Comparison of ENCODE assay signal across 22 cellular contexts in genomic region chr10:114406455-114406854, GRCh38. TPM values are rescaled to one million over a fixed set of nuclear protein-coding genes. Genes with fewer than 3 reads are reported as not detected.
DNase-seq lines count a peak whose midpoint lies in the region; ATAC-seq, FAIRE-seq and TF ChIP-seq lines count a peak whose summit lies in the region.
"Had no signal": no experiment of that assay in that cellular context is flagged by ENCODE, and none has a peak within 500 bp of the region (broad histone marks: within the 10 kb centered on the region; RNA-seq: fewer than 3 reads in every experiment).

No MANE protein-coding gene starts in this region.

- H3K36me3 ChIP-seq in K562 (ENCODE audit: control insufficient read depth, insufficient read depth, low read length) (no peaks in the 10 kb centered on the region), neural progenitor cell (no peaks in the 10 kb centered on the region)
- H3K36me3 ChIP-seq: BLaER1 treated with 17β-estradiol and CSF1 and Interleukin-3, amounts not matched to agents 10 nM and 100 nM had no signal

- no peak overlapping the region for H3K4me2 ChIP-seq in K562 (ENCODE audit: insufficient read depth, low read length)
- no peak overlapping the region for H3K4me2 ChIP-seq in neural progenitor cell
- H3K4me2 ChIP-seq: A549; BLaER1 treated with 17β-estradiol and CSF1 and Interleukin-3, amounts not matched to agents 10 nM and 100 nM had no signal

- ATAC-seq in K562, result no peak
- no peak for ATAC-seq in effector memory CD8-positive, alpha-beta T cell (replicated peaks)
- ATAC-seq: A549; CD8-positive, alpha-beta T cell had no signal

- in situ Hi-C loops in K562 (cut with MboI), result no loop called here

- peaks cover 16% of the 10 kb centered on the region for H3F3A ChIP-seq in neural progenitor cell (ENCODE audit: low read depth)

- 14% methylated on average over 1 of the region's 1 CpG for WGBS in K562 (ENCODE audit: insufficient coverage, low coverage, missing lambda C conversion rate)

- H3K4me3 ChIP-seq in K562, result no peak overlapping the region
- no peak overlapping the region for H3K4me3 ChIP-seq in neural progenitor cell
- H3K4me3 ChIP-seq: A549; BLaER1 treated with 17β-estradiol and CSF1 and Interleukin-3, amounts not matched to agents 10 nM and 100 nM had no signal

- CTCF ChIA-PET in K562 (lab: Yijun Ruan, JAX; ENCODE audit: low intra/inter-chr PET ratio), result no interaction called here

- H2AFZ ChIP-seq in K562 (ENCODE audit: low read depth, low read length), result no peak overlapping the region
- H2AFZ ChIP-seq in neural progenitor cell (replicated peaks), result no peak overlapping the region

- H3K4me1 ChIP-seq in K562 (replicated peaks in 1 of 2; ENCODE audit: control insufficient read depth in 2 of 2, insufficient read depth in 2 of 2, low read length in 2 of 2) (peaks cover 2 to 6% of the 10 kb centered on the region in 2 experiments; a peak in 3 of 5 replicates), neural progenitor cell (peaks cover 28% of the 10 kb centered on the region)

- H4K20me1 ChIP-seq in K562 (replicated peaks; ENCODE audit: control insufficient read depth, insufficient read depth, low read length) (no peaks in the 10 kb centered on the region), neural progenitor cell (ENCODE audit: low read depth) (no peaks in the 10 kb centered on the region)

- no peaks in the 10 kb centered on the region for H3K79me2 ChIP-seq in K562 (ENCODE audit: control insufficient read depth, insufficient read depth, low read length)
- H3K79me2 ChIP-seq in neural progenitor cell (ENCODE audit: low read depth), result no peaks in the 10 kb centered on the region

- DNase-seq in DMS53 (lab: John Stamatoyannopoulos, UW) (peak; percentile 9), DMS53 treated with DMSO at 0.1 percent for 48 hours (lab: John Stamatoyannopoulos, UW; ENCODE audit: unreplicated experiment) (no peak), K562 (ENCODE audit: extremely low read depth in 1 of 4, low spot score in 3 of 4) (no peak), neural progenitor cell (ENCODE audit: low spot score) (no peak), KG1 (lab: John Stamatoyannopoulos, UW) (no peak)
- DNase-seq in effector memory CD8-positive, alpha-beta T cell, result no peak
- DNase-seq: AML-193; Caco-2; Calu3; CD4-positive, alpha-beta T cell; CD8-positive, alpha-beta T cell; DMS79 treated with DMSO at 0.1 percent for 48 hours; GF-D8 had no signal

- H3K27me3 Mint-ChIP-seq in neural progenitor cell (ENCODE audit: insufficient read depth, low read depth), result peaks cover 40% of the 10 kb centered on the region
- peaks cover 50 to 85% of the 10 kb centered on the region in 2 donors for H3K27me3 Mint-ChIP-seq in effector memory CD8-positive, alpha-beta T cell

- no peak for FAIRE-seq in K562 (lab: Jason Lieb, UNC)
- FAIRE-seq: A549, D721Med, G401.6, GM12891, GM19239 had no signal

- BruUV-seq in K562 (replicated peaks; lab: Mats Ljungman, UMichigan), result no TSS peak

- H3K27ac ChIP-seq in K562 (ENCODE audit: extremely low read depth, low read depth, low read length) (no peak overlapping the region), neural progenitor cell (no peak overlapping the region)
- H3K27ac ChIP-seq: 22Rv1; A549; BLaER1 treated with 17β-estradiol and CSF1 and Interleukin-3, amounts not matched to agents 10 nM and 100 nM; C4-2B had no signal

- no peaks in the 10 kb centered on the region for H3K36me3 Mint-ChIP-seq in neural progenitor cell
- H3K36me3 Mint-ChIP-seq in effector memory CD8-positive, alpha-beta T cell (ENCODE audit: insufficient read depth), result peaks cover 4% of the 10 kb centered on the region
- H3K36me3 Mint-ChIP-seq: CD8-positive, alpha-beta T cell had no signal

- no peak overlapping the region for H3K9ac ChIP-seq in K562 (ENCODE audit: insufficient read depth in 1 of 2, low read depth in 2 of 2, low read length in 2 of 2)
- no peak overlapping the region for H3K9ac ChIP-seq in neural progenitor cell
- H3K9ac ChIP-seq: BLaER1 treated with 17β-estradiol and CSF1 and Interleukin-3, amounts not matched to agents 10 nM and 100 nM had no signal

- no peaks in the 10 kb centered on the region for H3K9me1 ChIP-seq in K562 (ENCODE audit: control insufficient read depth, insufficient read depth, low read length)

- TF ChIP-seq EP300 in K562 (IDR thresholded peaks at IDR 0.05; ENCODE audit: low read length), result no peak

- POLR2A ChIA-PET in K562 (lab: Yijun Ruan, JAX), result no interaction called here

- peaks cover 45% of the 10 kb centered on the region for H3K4me1 Mint-ChIP-seq in neural progenitor cell
- peaks cover 0 to 6% of the 10 kb centered on the region in 2 donors for H3K4me1 Mint-ChIP-seq in effector memory CD8-positive, alpha-beta T cell (ENCODE audit: low read depth in 2 of 2)

- H3K9me3 ChIP-seq in K562 (replicated peaks; ENCODE audit: control insufficient read depth, insufficient read depth, low read depth, low read length) (no peaks in the 10 kb centered on the region), neural progenitor cell (ENCODE audit: low read depth) (no peaks in the 10 kb centered on the region)
- H3K9me3 ChIP-seq: A549, Caco-2 had no signal

- no peak overlapping the region for H3K27ac Mint-ChIP-seq in neural progenitor cell
- no peak overlapping the region for H3K27ac Mint-ChIP-seq in effector memory CD8-positive, alpha-beta T cell
- H3K27ac Mint-ChIP-seq: B cell; CD4-positive, alpha-beta T cell; CD8-positive, alpha-beta T cell had no signal

- peak overlapping the region; percentile 33 for H3K4me3 Mint-ChIP-seq in neural progenitor cell
- H3K4me3 Mint-ChIP-seq in effector memory CD8-positive, alpha-beta T cell, result no peak overlapping the region
- H3K4me3 Mint-ChIP-seq: B cell; CD4-positive, alpha-beta T cell; CD8-positive, alpha-beta T cell had no signal

- no peaks in the 10 kb centered on the region for H3K9me3 Mint-ChIP-seq in neural progenitor cell
- no peaks in the 10 kb centered on the region for H3K9me3 Mint-ChIP-seq in effector memory CD8-positive, alpha-beta T cell

- TF ChIP-seq RAD21 in K562 (CRISPR knock-in tag; conservative IDR thresholded peaks at IDR 0.05 in 1 of 2, IDR thresholded peaks at IDR 0.05 in 1 of 2), result no peak

- intact Hi-C loops in K562 (cut with micrococcal nuclease), result no loop called here

- no peak for TF ChIP-seq CTCF in K562 (IDR thresholded peaks at IDR 0.05 in 2 of 3, conservative IDR thresholded peaks at IDR 0.05 in 1 of 3; ENCODE audit: insufficient read depth in 2 of 3, low read depth in 1 of 3, low read length in 3 of 3)
- no peak for TF ChIP-seq CTCF in neural progenitor cell (IDR thresholded peaks at IDR 0.05)

- no peak for TF ChIP-seq POLR2A in K562 (conservative IDR thresholded peaks at IDR 0.05)

- H3K27me3 ChIP-seq in K562 (ENCODE audit: control insufficient read depth in 2 of 2, insufficient read depth in 2 of 2, low read length in 2 of 2) (peaks cover 0 to 13% of the 10 kb centered on the region in 2 experiments; a peak in 3 of 5 replicates), neural progenitor cell (peaks cover 53% of the 10 kb centered on the region)

TF ChIP-seq in K562, 482 proteins besides CTCF, POLR2A, EP300 and RAD21:
- peak; percentile 50 for TF ChIP-seq ZNF146 (CRISPR knock-in tag; IDR thresholded peaks at IDR 0.05; ENCODE audit: unreplicated experiment)
- TF ChIP-seq, protein P1, sequence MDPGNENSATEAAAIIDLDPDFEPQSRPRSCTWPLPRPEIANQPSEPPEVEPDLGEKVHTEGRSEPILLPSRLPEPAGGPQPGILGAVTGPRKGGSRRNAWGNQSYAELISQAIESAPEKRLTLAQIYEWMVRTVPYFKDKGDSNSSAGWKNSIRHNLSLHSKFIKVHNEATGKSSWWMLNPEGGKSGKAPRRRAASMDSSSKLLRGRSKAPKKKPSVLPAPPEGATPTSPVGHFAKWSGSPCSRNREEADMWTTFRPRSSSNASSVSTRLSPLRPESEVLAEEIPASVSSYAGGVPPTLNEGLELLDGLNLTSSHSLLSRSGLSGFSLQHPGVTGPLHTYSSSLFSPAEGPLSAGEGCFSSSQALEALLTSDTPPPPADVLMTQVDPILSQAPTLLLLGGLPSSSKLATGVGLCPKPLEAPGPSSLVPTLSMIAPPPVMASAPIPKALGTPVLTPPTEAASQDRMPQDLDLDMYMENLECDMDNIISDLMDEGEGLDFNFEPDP (CRISPR knock-in tag; IDR thresholded peaks at IDR 0.05), result no peak
TF ChIP-seq in K562: peak in this region for 1.

RNA-seq across cellular contexts. Expression of gene AFAP1L2, which starts 2.2 kb away (rescaled TPM):
- not detected in 2 replicates for total RNA-seq in K562 (2011; cell fraction: chromatin; rRNA removed; ENCODE audit: low replicate concordance)
- total RNA-seq in K562 (2011; cell fraction: nucleolus; rRNA removed), result not detected in 2 replicates
- not detected in 2 replicates for total RNA-seq in K562 (2011; cell fraction: nucleoplasm; rRNA removed)
- total RNA-seq in K562 (2014; rRNA removed) (not detected in 2 replicates), K562 (2014; rRNA removed; fragmentation: Illumina TruSeq; extraction: Trizol) (not detected in 2 replicates), K562 (2015; rRNA removed; fragmentation: Illumina TruSeq; extraction: Trizol) (not detected in 2 replicates), K562 (2021) (0.07 TPM in 2 replicates), neural progenitor cell (ENCODE audit: low replicate concordance) (4.8 and 6.9 TPM in 2 replicates)
- polyA plus RNA-seq in K562 (2011; rRNA removed) (not detected in 2 replicates), K562 (2014; fragmentation: Illumina TruSeq; extraction: Trizol) (not detected in 2 replicates), K562 (2014; fragmentation: Nextera tagmentation; extraction: Ambion mirVana) (not detected), K562 (2014; rRNA removed) (not detected in 2 replicates)
- polyA plus RNA-seq in K562 (2011; cell fraction: cytosol; rRNA removed), result not detected in 2 replicates
- polyA plus RNA-seq in K562 (2011; cell fraction: nucleus; rRNA removed), result not detected in 2 replicates
- 0.14 TPM in 1 of 2 replicates, not detected in the other for polyA plus RNA-seq in K562 (2012)
- polyA minus RNA-seq in K562 (2011; rRNA and poly(A)+ RNA removed), result not detected in 2 replicates
- polyA minus RNA-seq in K562 (2011; cell fraction: cytosol; rRNA and poly(A)+ RNA removed), result not detected in 2 replicates
- polyA minus RNA-seq in K562 (2011; cell fraction: nucleus; rRNA and poly(A)+ RNA removed), result not detected in 2 replicates
